8 cellular contexts compared by ENCODE assay signal in the genomic region with DNA sequence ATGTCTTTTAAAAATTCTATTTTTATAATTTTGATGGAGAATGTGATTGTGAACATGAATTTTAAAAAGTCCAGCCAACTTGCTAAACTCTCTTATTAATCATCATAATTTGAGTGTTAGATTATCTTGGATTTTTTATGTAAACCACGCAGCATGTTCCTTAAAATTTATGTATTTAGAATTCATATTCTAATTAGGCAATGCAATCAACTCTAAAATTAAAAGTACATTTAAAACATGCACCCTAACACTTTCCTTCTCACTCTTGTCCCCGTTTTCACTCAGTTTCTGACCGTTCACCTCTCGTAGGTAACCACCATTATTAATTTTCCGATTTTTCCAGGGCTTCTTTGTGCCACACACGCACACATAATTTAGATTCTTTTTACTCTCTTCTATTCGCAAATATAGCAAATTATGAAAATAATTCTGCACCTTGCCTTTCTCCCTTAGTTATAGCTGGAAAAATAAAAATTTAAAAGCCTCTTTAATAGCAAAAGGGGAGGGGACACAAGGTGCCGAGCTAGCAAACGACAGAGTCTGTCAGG. TPM values are rescaled to one million over a fixed set of nuclear protein-coding genes. Genes with fewer than 3 reads are reported as not detected.
DNase-seq lines count a peak whose midpoint lies in the region; ATAC-seq and TF ChIP-seq lines count a peak whose summit lies in the region.

No MANE protein-coding gene starts in this region.

- peaks cover 34% of the 10 kb centered on the region for H3K4me1 Mint-ChIP-seq in central memory CD8-positive, alpha-beta T cell
- peaks cover 27 to 42% (median 31%) of the 10 kb centered on the region in 3 donors for H3K4me1 Mint-ChIP-seq in naive B cell

- H3K27me3 Mint-ChIP-seq in central memory CD8-positive, alpha-beta T cell = peaks cover 24% of the 10 kb centered on the region
- H3K27me3 Mint-ChIP-seq in naive B cell = peaks cover 0 to 23% (median 5%) of the 10 kb centered on the region in 3 donors

- peak overlapping the region; percentile 83 for H3K9ac ChIP-seq in DND-41 (ENCODE audit: low read depth, low read length)

- no peak for TF ChIP-seq CTCF in DND-41 (IDR thresholded peaks at IDR 0.05; ENCODE audit: borderline replicate concordance, extremely low read depth, low read length, poor library complexity, severe bottlenecking)

- H3K27ac ChIP-seq in DND-41 (ENCODE audit: low read length) = peak overlapping the region; percentile 91

- H3K36me3 ChIP-seq in DND-41 (ENCODE audit: insufficient read depth, low read length) = peaks cover 8% of the 10 kb centered on the region

- H3K27ac Mint-ChIP-seq in central memory CD8-positive, alpha-beta T cell (ENCODE audit: low read depth) = peak overlapping the region; percentile 97
- peak overlapping the region; percentile 91 to 97 (median 94) for H3K27ac Mint-ChIP-seq in naive B cell

- peaks cover 26% of the 10 kb centered on the region for H3K4me1 ChIP-seq in DND-41 (ENCODE audit: insufficient read depth, low read length)

- peaks cover 41% of the 10 kb centered on the region for H3K79me2 ChIP-seq in DND-41 (ENCODE audit: insufficient read depth, low read length)

- H3K36me3 Mint-ChIP-seq in central memory CD8-positive, alpha-beta T cell (ENCODE audit: insufficient read depth) = peaks cover 6% of the 10 kb centered on the region
- H3K36me3 Mint-ChIP-seq in naive B cell = no peaks in the 10 kb centered on the region

- H3K27me3 ChIP-seq in DND-41 (ENCODE audit: insufficient read depth, low read length, poor library complexity) = peaks cover 19% of the 10 kb centered on the region

- no peaks in the 10 kb centered on the region for H4K20me1 ChIP-seq in DND-41 (ENCODE audit: insufficient read depth, low read length)

- H3K9me3 Mint-ChIP-seq in central memory CD8-positive, alpha-beta T cell = no peaks in the 10 kb centered on the region
- H3K9me3 Mint-ChIP-seq in naive B cell = no peaks in the 10 kb centered on the region

- peak overlapping the region; percentile 72 to 91 for H3K4me3 ChIP-seq in DND-41 (ENCODE audit: low read depth in 1 of 2, low read length in 2 of 2)

- peak overlapping the region; percentile 99 for H2AFZ ChIP-seq in DND-41 (ENCODE audit: low read depth, low read length)

- ATAC-seq in DND-41 (ENCODE audit: insufficient read depth, low read depth) = peak; percentile 16
- peak; percentile 10 for ATAC-seq in HG03095 (IDR thresholded peaks at IDR 0.05; ENCODE audit: unreplicated experiment)
- no peak for ATAC-seq in central memory CD8-positive, alpha-beta T cell (replicated peaks; ENCODE audit: extremely low read depth, poor library complexity, severe bottlenecking)
- ATAC-seq in naive B cell (ENCODE audit: low read depth in 2 of 2) = peak in 1 of 2 donors; percentile 6
- no peak for ATAC-seq in HG03378 (IDR thresholded peaks at IDR 0.05; ENCODE audit: unreplicated experiment)

- H3K4me3 Mint-ChIP-seq in central memory CD8-positive, alpha-beta T cell = peak overlapping the region; percentile 99
- peak overlapping the region; percentile 94 to 99 (median 98) for H3K4me3 Mint-ChIP-seq in naive B cell

- H3K4me2 ChIP-seq in DND-41 (ENCODE audit: insufficient read depth, low read length) = peak overlapping the region; percentile 77

- no peak for DNase-seq in DND-41
- no peak for DNase-seq in central memory CD8-positive, alpha-beta T cell (ENCODE audit: low spot score in 2 of 2)
- DNase-seq in naive B cell = no peak
- DNase-seq in C1 segment of cervical spinal cord (lab: John Stamatoyannopoulos, UW) = no peak
- no peak for DNase-seq in ecto neural progenitor cell (ENCODE audit: low spot score)
- DNase-seq in hippocampal formation (lab: John Stamatoyannopoulos, UW) = no peak

- H3K9me3 ChIP-seq in DND-41 (ENCODE audit: insufficient read depth, low read length, severe bottlenecking) = no peaks in the 10 kb centered on the region

RNA-seq across cellular contexts. Expression of gene ZKSCAN3, which starts 0.3 kb away (rescaled TPM):
- polyA plus RNA-seq in naive B cell (ENCODE audit: low read depth in 6 of 6) = 1 to 10 TPM in 5 of 6 donors, under 1 TPM in 1; 0.80 to 4.8 (median 3.4) TPM

RNA-seq across cellular contexts. Expression of gene ZSCAN31, which starts 13.5 kb away (rescaled TPM):
- polyA plus RNA-seq in naive B cell (ENCODE audit: low read depth in 6 of 6) = 1 to 10 TPM in 3 of 6 donors, under 1 TPM in 2, not detected in 1; 0.54 to 3.3 (median 1.5) TPM

RNA-seq across cellular contexts. Expression of gene ZSCAN12, which starts 50.1 kb away (rescaled TPM):
- 1 to 10 TPM; 2.3 to 6.3 (median 3.8) TPM for polyA plus RNA-seq in naive B cell (ENCODE audit: low read depth in 6 of 6)

Comparison
In these comparisons a context has a peak if more than half of its experiments do, and no peak if none do; other contexts are left out.
1. ATAC-seq: peak in DND-41 (single experiment) and HG03095 (single experiment); none in central memory CD8-positive, alpha-beta T cell (single experiment) and HG03378 (single experiment).